In the genomic region with DNA sequence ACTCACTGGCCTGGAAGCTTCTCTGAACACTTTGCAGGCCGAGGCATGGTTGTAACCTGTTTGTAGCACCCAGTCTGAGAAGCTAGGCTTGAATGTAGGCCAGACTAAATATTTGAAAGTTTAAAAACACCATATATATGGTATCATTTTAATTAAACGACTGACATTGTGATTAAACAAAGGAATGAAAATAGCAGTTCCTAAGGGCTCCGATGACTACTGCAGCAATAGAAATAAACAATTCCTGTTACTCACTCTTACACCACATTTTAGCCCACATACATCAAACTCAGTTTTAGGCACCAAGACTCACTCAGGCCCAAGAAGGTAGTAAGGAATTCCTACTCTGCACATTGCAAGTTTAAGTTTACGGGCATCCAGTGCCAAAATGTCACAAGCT, we compare ENCODE assay signal across 28 cellular contexts.
DNase-seq lines count a peak whose midpoint lies in the region; ATAC-seq and TF ChIP-seq lines count a peak whose summit lies in the region.
"Had no signal": no experiment of that assay in that cellular context is flagged by ENCODE, and none has a peak within 500 bp of the region (broad histone marks: within the 10 kb centered on the region; RNA-seq: fewer than 3 reads in every experiment).

No MANE protein-coding gene starts in this region.

- no peak for TF ChIP-seq CTCF in choroid plexus epithelial cell (conservative IDR thresholded peaks at IDR 0.05; ENCODE audit: low read depth, low read length)
- no peak for TF ChIP-seq CTCF in RWPE1 (conservative IDR thresholded peaks at IDR 0.05; ENCODE audit: low read depth)
- no peak for TF ChIP-seq CTCF in mucosa of descending colon (IDR thresholded peaks at IDR 0.05)

- POLR2A ChIA-PET in RWPE1 (lab: Yijun Ruan, JAX; ENCODE audit: low non-redundant PET): no interaction called here

- ATAC-seq in mucosa of descending colon: no peak
- ATAC-seq: left ventricle myocardium superior, T-helper 17 cell had no signal

- no peak overlapping the region for H3K27ac ChIP-seq in RWPE1
- H3K27ac ChIP-seq: esophagus squamous epithelium, neural progenitor cell, PC-9, prostate gland, tibial nerve, WERI-Rb-1 had no signal

- no peaks in the 10 kb centered on the region for H3K9me3 ChIP-seq in mucosa of descending colon
- H3K9me3 ChIP-seq: Caco-2, esophagus squamous epithelium, prostate gland, tibial nerve had no signal

- no peaks in the 10 kb centered on the region for H3K4me1 ChIP-seq in mucosa of descending colon (ENCODE audit: low read depth)
- H3K4me1 ChIP-seq: Caco-2, esophagus squamous epithelium, neural progenitor cell, prostate gland, tibial nerve had no signal

- intact Hi-C loops in mucosa of descending colon (cut with DNase I, micrococcal nuclease): no loop called here

- DNase-seq in AG20443 (ENCODE audit: low spot score) (peak; percentile 24), M059J (ENCODE audit: low read depth) (peak; percentile 64), choroid plexus epithelial cell (ENCODE audit: low read depth) (peak; percentile 20), iris pigment epithelial cell (ENCODE audit: low read depth) (peak; percentile 66), NCI-H1092 treated with DMSO at 0.1 percent for 48 hours (lab: John Stamatoyannopoulos, UW) (no peak), RWPE1 (ENCODE audit: low spot score) (no peak), NCI-H345 (lab: John Stamatoyannopoulos, UW) (no peak), mucosa of descending colon (no peak)
- DNase-seq: activated CD4-positive, alpha-beta T cell treated with anti-CD3 and anti-CD28 coated beads, Interleukin-2, amount 50 U/mL, for 48 hours; activated gamma-delta T cell treated with Interleukin-2 at 50 U/mL for 16 hours; amniotic stem cell; Caco-2; central memory CD4-positive, alpha-beta T cell; effector CD4-positive, alpha-beta T cell; esophagus squamous epithelium; head of caudate nucleus; left ventricle myocardium superior; MM.1S; NCI-H146; NCI-H774; PC-9; small intestine; stimulated activated naive CD4-positive, alpha-beta T cell treated with Interleukin-2 at 50 U/mL for 16 hours; T-helper 17 cell; WERI-Rb-1 had no signal

- CTCF ChIA-PET in RWPE1 (lab: Yijun Ruan, JAX): interaction anchor here (0.6 kb wide), 1 partner anchor 34 kb away, joined by 3 read pairs; no protein-coding TSS in a partner anchor

- no peaks in the 10 kb centered on the region for H3K36me3 ChIP-seq in mucosa of descending colon (ENCODE audit: low read depth)
- H3K36me3 ChIP-seq: esophagus squamous epithelium, neural progenitor cell, prostate gland, WERI-Rb-1 had no signal

- H3K4me3 ChIP-seq in choroid plexus epithelial cell (ENCODE audit: low read depth, low read length) (no peak overlapping the region), mucosa of descending colon (no peak overlapping the region)
- H3K4me3 ChIP-seq: esophagus squamous epithelium, neural progenitor cell, PC-9, prostate gland, tibial nerve had no signal

Comparison
In these comparisons a context has a peak if more than half of its experiments do, and no peak if none do; other contexts are left out.
1. DNase-seq: peak in AG20443 (single experiment), M059J (single experiment), choroid plexus epithelial cell (single experiment) and iris pigment epithelial cell (single experiment); none in NCI-H1092 treated with DMSO at 0.1 percent for 48 hours (single experiment), RWPE1 (single experiment), NCI-H345 (single experiment) and mucosa of descending colon (0 of 3).